Comparison of ENCODE assay signal across 13 cellular contexts in the genomic region with DNA sequence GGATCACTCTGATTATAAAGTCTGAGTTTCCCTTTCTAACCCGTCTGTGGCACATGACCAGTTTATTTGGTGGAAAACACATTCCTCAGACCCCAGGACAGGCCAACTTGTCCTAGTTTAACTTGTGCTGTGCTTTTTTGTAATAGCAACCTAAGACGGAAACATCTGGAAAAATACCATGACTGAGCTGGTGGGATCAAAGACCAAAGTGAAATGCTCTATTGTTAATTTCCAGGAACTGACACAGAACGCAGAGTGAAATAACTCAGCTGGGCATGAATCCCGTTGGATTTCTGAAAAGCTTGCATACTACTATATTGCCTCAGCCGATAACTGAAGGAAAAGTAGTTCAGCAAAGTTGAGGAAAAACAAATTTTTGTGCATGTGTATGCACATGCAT.
DNase-seq lines count a peak whose midpoint lies in the region; ATAC-seq and TF ChIP-seq lines count a peak whose summit lies in the region.
"Had no signal": no experiment of that assay in that cellular context is flagged by ENCODE, and none has a peak within 500 bp of the region (broad histone marks: within the 10 kb centered on the region; RNA-seq: fewer than 3 reads in every experiment).

No MANE protein-coding gene starts in this region.

- H3K9ac ChIP-seq in adipocyte (ENCODE audit: low read length): peak overlapping the region; percentile 64
- no peak overlapping the region for H3K9ac ChIP-seq in skeletal muscle tissue (ENCODE audit: low read depth in 1 of 3, low read length in 3 of 3)

- DNase-seq in adipocyte (ENCODE audit: low read depth): peak; percentile 23
- peak; percentile 46 for DNase-seq in fibroblast of gingiva (ENCODE audit: low read depth)
- no peak for DNase-seq in lung (ENCODE audit: low spot score)
- DNase-seq in erythroblast (lab: John Stamatoyannopoulos, UW): no peak
- DNase-seq in COLO668 (lab: John Stamatoyannopoulos, UW; ENCODE audit: unreplicated experiment): no peak
- no peak for DNase-seq in activated CD4-positive, CD25-positive, alpha-beta regulatory T cell (lab: John Stamatoyannopoulos, UW)
- DNase-seq: activated T-cell treated with anti-CD3 and anti-CD28 coated beads for 4 hours, NCI-H1436 treated with DMSO at 0.1 percent for 48 hours, retina had no signal

- TF ChIP-seq CTCF in lung (IDR thresholded peaks at IDR 0.05; ENCODE audit: control extremely low read depth, extremely low read depth): no peak

- H3K36me3 ChIP-seq in adipocyte (ENCODE audit: control insufficient read depth, insufficient read depth, low read length, severe bottlenecking) (no peaks in the 10 kb centered on the region), lung (ENCODE audit: control insufficient read depth in 2 of 2, insufficient read depth in 2 of 2, low read length in 2 of 2) (no peaks in the 10 kb centered on the region), skeletal muscle tissue (ENCODE audit: control insufficient read depth in 3 of 3, insufficient read depth in 3 of 3, low read length in 3 of 3) (no peaks in the 10 kb centered on the region)

- H3K27me3 ChIP-seq in adipocyte (replicated peaks; ENCODE audit: control insufficient read depth, insufficient read depth, low read length) (no peaks in the 10 kb centered on the region), lung (ENCODE audit: control insufficient read depth, insufficient read depth) (no peaks in the 10 kb centered on the region), skeletal muscle tissue (ENCODE audit: control insufficient read depth in 3 of 3, insufficient read depth in 3 of 3, low read length in 3 of 3) (no peaks in the 10 kb centered on the region)

- no peaks in the 10 kb centered on the region for H3K9me3 ChIP-seq in adipocyte (ENCODE audit: control insufficient read depth, low read length)
- H3K9me3 ChIP-seq in lung (ENCODE audit: control insufficient read depth in 2 of 2, insufficient read depth in 1 of 2, low read length in 1 of 2): no peaks in the 10 kb centered on the region
- no peaks in the 10 kb centered on the region for H3K9me3 ChIP-seq in skeletal muscle tissue (ENCODE audit: control insufficient read depth in 3 of 3, low read length in 3 of 3)

- H3K27ac ChIP-seq in lung (ENCODE audit: low read depth in 1 of 2, low read length in 1 of 2): peak overlapping the region in 1 of 2 donors; percentile 74
- peak overlapping the region; percentile 45 for H3K27ac ChIP-seq in skeletal muscle tissue (ENCODE audit: low read depth, low read length)

- H3K4me3 ChIP-seq in adipocyte (ENCODE audit: low read length) (peak overlapping the region; percentile 48), lung (no peak overlapping the region), skeletal muscle tissue (ENCODE audit: low read length in 3 of 3) (no peak overlapping the region)
- H3K4me3 ChIP-seq: SK-N-MC had no signal

- WGBS in lung, 2 donors: 52 to 59% methylated on average over 5 of the region's 5 CpGs

- H3K4me1 ChIP-seq in adipocyte (ENCODE audit: control insufficient read depth, insufficient read depth, low read length) (peaks cover 50% of the 10 kb centered on the region), lung (ENCODE audit: control insufficient read depth in 2 of 2, insufficient read depth in 2 of 2, low read length in 2 of 2) (peaks cover 2 to 35% of the 10 kb centered on the region in 2 donors), skeletal muscle tissue (ENCODE audit: control insufficient read depth in 3 of 3, insufficient read depth in 3 of 3, low read length in 3 of 3) (peaks cover 0 to 18% (median 8%) of the 10 kb centered on the region in 3 donors)

- ATAC-seq in lung (ENCODE audit: insufficient read depth, low FRiP score) (peak; percentile 50), GM19463 (IDR thresholded peaks at IDR 0.05; ENCODE audit: unreplicated experiment) (no peak)
- ATAC-seq: activated CD4-positive, CD25-positive, alpha-beta regulatory T cell treated with anti-CD3 and anti-CD28 coated beads, Interleukin-2, amount 50 U/mL, for 24 hours had no signal

- no peak for TF ChIP-seq POLR2A in erythroblast (IDR thresholded peaks at IDR 0.05; ENCODE audit: low read length)

Comparison
In these comparisons a context has a peak if more than half of its experiments do, and no peak if none do; other contexts are left out.
1. DNase-seq: peak in adipocyte (single experiment) and fibroblast of gingiva (single experiment); none in lung (single experiment), erythroblast (0 of 2), COLO668 (single experiment) and activated CD4-positive, CD25-positive, alpha-beta regulatory T cell (0 of 4).